Comparison of ENCODE assay signal across 8 cellular contexts in the genomic region with DNA sequence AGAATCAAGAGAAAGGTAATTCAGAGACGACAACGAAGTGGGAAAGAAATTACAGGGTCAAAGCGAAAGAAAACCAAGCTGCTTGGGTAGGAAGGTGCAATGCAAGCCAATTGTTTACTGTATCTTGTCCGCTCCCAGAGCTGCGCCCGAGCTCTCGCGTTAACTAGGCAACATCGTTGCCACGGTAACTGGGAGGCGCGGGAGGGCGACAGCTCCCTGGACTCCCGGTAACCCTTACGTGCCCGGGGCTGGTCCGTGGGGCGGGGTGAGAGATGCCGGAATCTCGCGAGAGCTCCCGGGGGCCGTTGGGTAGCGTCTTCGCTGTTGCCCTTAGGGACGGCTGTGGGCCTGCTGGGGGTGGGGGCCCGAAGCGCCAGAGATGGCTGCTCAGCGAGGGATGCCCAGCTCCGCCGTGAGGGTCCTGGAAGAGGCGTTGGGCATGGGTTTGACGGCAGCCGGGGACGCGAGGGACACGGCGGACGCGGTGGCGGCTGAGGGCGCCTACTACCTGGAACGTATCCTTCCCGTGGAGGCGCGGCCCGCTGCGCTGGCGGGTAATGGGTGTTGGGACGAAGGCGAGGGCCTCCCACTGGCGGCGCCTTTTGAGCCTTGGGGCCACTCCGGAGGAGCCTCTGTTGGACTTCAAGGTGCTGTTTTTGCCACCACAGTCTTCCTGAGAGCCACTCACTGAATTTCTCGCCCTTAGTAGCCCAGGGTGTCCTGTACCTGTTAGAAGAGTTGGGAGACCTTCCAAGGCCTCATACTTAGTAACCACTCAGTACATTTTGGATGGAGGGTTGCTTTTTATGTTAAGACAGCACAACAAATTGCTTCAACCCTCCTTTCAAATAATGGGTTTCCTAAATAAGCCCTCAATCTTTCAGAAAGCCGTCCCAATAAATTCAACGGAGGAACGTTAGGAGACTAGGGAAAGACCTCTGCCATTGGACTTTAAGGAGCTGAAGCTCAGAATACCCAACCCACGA. TPM values are rescaled to one million over a fixed set of nuclear protein-coding genes. Genes with fewer than 3 reads are reported as not detected.
DNase-seq lines count a peak whose midpoint lies in the region; ATAC-seq, FAIRE-seq and TF ChIP-seq lines count a peak whose summit lies in the region.

A gene (plus strand): TSS at position 360 of the 986 bp plus-strand sequence.

- no peak for TF ChIP-seq RAD21 in K562 (CRISPR knock-in tag; conservative IDR thresholded peaks at IDR 0.05 in 1 of 2, IDR thresholded peaks at IDR 0.05 in 1 of 2)

- H3K4me3 ChIP-seq in GM12864 (ENCODE audit: low read depth, low read length): peak within 1 kb of the TSS; percentile 83
- peak within 1 kb of the TSS; percentile 53 for H3K4me3 ChIP-seq in K562

- peak within 1 kb of the TSS; percentile 54 to 85 for H3K9ac ChIP-seq in K562 (ENCODE audit: insufficient read depth in 1 of 2, low read depth in 2 of 2, low read length in 2 of 2)

- TSS peak; percentile 59 for BruUV-seq in K562 (replicated peaks; lab: Mats Ljungman, UMichigan)

- no peaks in the 10 kb centered on the region for H3K9me1 ChIP-seq in K562 (ENCODE audit: control insufficient read depth, insufficient read depth, low read length)

- ATAC-seq in HG02623 (IDR thresholded peaks at IDR 0.05; ENCODE audit: unreplicated experiment) (peak; percentile 99), K562 (peak; percentile 100)

- peak; percentile 56 for FAIRE-seq in K562 (lab: Jason Lieb, UNC)

- H3K27ac ChIP-seq in K562 (ENCODE audit: extremely low read depth, low read depth, low read length): no peak within 1 kb of the TSS; the same call in 2 of the 3 replicates

- intact Hi-C loops in K562 (cut with micrococcal nuclease): no loop called here

- WGBS in K562 (ENCODE audit: insufficient coverage, low coverage, missing lambda C conversion rate): 3% methylated on average over 37 of the region's 59 CpGs

- TF ChIP-seq EP300 in K562 (IDR thresholded peaks at IDR 0.05; ENCODE audit: low read length): no peak

- TF ChIP-seq POLR2A in K562 (conservative IDR thresholded peaks at IDR 0.05): no peak

- no peaks in the 10 kb centered on the region for H3K79me2 ChIP-seq in K562 (ENCODE audit: control insufficient read depth, insufficient read depth, low read length)

- no peaks in the 10 kb centered on the region for H3K9me3 ChIP-seq in K562 (replicated peaks; ENCODE audit: control insufficient read depth, insufficient read depth, low read depth, low read length)

- TF ChIP-seq CTCF in GM12864 (IDR thresholded peaks at IDR 0.05; ENCODE audit: low read depth, low read length, missing control alignments) (no peak), K562 (IDR thresholded peaks at IDR 0.05 in 2 of 3, conservative IDR thresholded peaks at IDR 0.05 in 1 of 3; ENCODE audit: insufficient read depth in 2 of 3, low read depth in 1 of 3, low read length in 3 of 3) (no peak)

- H4K20me1 ChIP-seq in K562 (replicated peaks; ENCODE audit: control insufficient read depth, insufficient read depth, low read length): no peaks in the 10 kb centered on the region

- peak within 1 kb of the TSS; percentile 83 for H2AFZ ChIP-seq in K562 (ENCODE audit: low read depth, low read length)

- DNase-seq in GM12864 (ENCODE audit: low read depth) (peak; percentile 95), NCI-H1436 treated with DMSO at 0.1 percent for 48 hours (lab: John Stamatoyannopoulos, UW) (peak; percentile 86), T-helper 9 cell (peak; percentile 93), K562 (ENCODE audit: extremely low read depth in 1 of 4, low spot score in 3 of 4) (peak; percentile 64 to 87 (median 71)), hypothalamus (lab: John Stamatoyannopoulos, UW) (peak; percentile 52 to 99 (median 93)), retina (peak; percentile 96), NCI-H1048 (lab: John Stamatoyannopoulos, UW) (no peak)

- in situ Hi-C loops in K562 (cut with MboI): no loop called here

- H3K27me3 ChIP-seq in K562 (ENCODE audit: control insufficient read depth in 2 of 2, insufficient read depth in 2 of 2, low read length in 2 of 2): no peaks in the 10 kb centered on the region

- peak within 1 kb of the TSS; percentile 66; the same call in 1 of the 2 replicates for H3K4me2 ChIP-seq in K562 (ENCODE audit: insufficient read depth, low read length)

- CTCF ChIA-PET in K562 (lab: Yijun Ruan, JAX; ENCODE audit: low intra/inter-chr PET ratio): no interaction called here

- POLR2A ChIA-PET in K562 (lab: Yijun Ruan, JAX): interaction anchor here (0.5 to 0.7 kb wide), 2 partner anchors 33 to 37 kb away, joined by 3 read pairs; no protein-coding TSS in a partner anchor

- no peaks in the 10 kb centered on the region for H3K36me3 ChIP-seq in K562 (ENCODE audit: control insufficient read depth, insufficient read depth, low read length)

- peaks cover 0 to 4% of the 10 kb centered on the region in 2 experiments; a peak in 1 of 5 replicates for H3K4me1 ChIP-seq in K562 (replicated peaks in 1 of 2; ENCODE audit: control insufficient read depth in 2 of 2, insufficient read depth in 2 of 2, low read length in 2 of 2)

TF ChIP-seq in K562, 482 proteins besides CTCF, POLR2A, EP300 and RAD21 (continues in another document):
- TF ChIP-seq ZKSCAN3 (CRISPR knock-in tag; IDR thresholded peaks at IDR 0.05) (no peak), LCOR (CRISPR knock-in tag; IDR thresholded peaks at IDR 0.05) (0 out of 2 replicates have a peak, but pooled peaks have one; percentile 21), CHD2 (IDR thresholded peaks at IDR 0.05; ENCODE audit: low read depth, low read length) (peak; percentile 95), YY1 (IDR thresholded peaks at IDR 0.05; ENCODE audit: borderline replicate concordance in 1 of 3, control insufficient read depth in 1 of 3, extremely low read depth in 1 of 3, insufficient read depth in 3 of 3, insufficient read length in 1 of 3, insufficient replicate concordance in 2 of 3, low read depth in 1 of 3, low read length in 2 of 3) (peak in 1 of 3 experiments; percentile 10), RBFOX2 (IDR thresholded peaks at IDR 0.05; ENCODE audit: low read depth, low read length) (peak; percentile 57; the same call in 1 of the 2 replicates), ARHGAP35 (IDR thresholded peaks at IDR 0.05; ENCODE audit: partially characterized antibody) (peak; percentile 37), POLR2G (IDR thresholded peaks at IDR 0.05; ENCODE audit: low read depth, low read length) (peak; percentile 66), HCFC1 (IDR thresholded peaks at IDR 0.05; ENCODE audit: low read depth, low read length) (peak; percentile 46), MYNN (IDR thresholded peaks at IDR 0.05) (peak; percentile 68; the same call in 1 of the 2 replicates), MYNN (CRISPR knock-in tag; IDR thresholded peaks at IDR 0.05) (no peak), MAZ (CRISPR knock-in tag; conservative IDR thresholded peaks at IDR 0.05 in 1 of 2, IDR thresholded peaks at IDR 0.05 in 1 of 2) (peak; percentile 82 to 86), ZNF79 (CRISPR knock-in tag; IDR thresholded peaks at IDR 0.05; ENCODE audit: low read depth) (no peak), BHLHE40 (IDR thresholded peaks at IDR 0.05; ENCODE audit: low read length) (no peak), NFE2L1 (tag; IDR thresholded peaks at IDR 0.05; ENCODE audit: borderline replicate concordance, low read depth) (no peak), FOXJ2 (tag; IDR thresholded peaks at IDR 0.05) (peak; percentile 45; the same call in 1 of the 2 replicates), BMI1 (IDR thresholded peaks at IDR 0.05; ENCODE audit: low read length) (peak; percentile 37; the same call in 1 of the 2 replicates)
- TF ChIP-seq, protein P1, sequence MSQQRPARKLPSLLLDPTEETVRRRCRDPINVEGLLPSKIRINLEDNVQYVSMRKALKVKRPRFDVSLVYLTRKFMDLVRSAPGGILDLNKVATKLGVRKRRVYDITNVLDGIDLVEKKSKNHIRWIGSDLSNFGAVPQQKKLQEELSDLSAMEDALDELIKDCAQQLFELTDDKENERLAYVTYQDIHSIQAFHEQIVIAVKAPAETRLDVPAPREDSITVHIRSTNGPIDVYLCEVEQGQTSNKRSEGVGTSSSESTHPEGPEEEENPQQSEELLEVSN (IDR thresholded peaks at IDR 0.05; ENCODE audit: borderline replicate concordance in 1 of 2, extremely low read depth in 1 of 2, insufficient read depth in 1 of 2, insufficient read length in 1 of 2, low read depth in 1 of 2, low read length in 1 of 2, poor library complexity in 1 of 2, severe bottlenecking in 1 of 2): peak in 1 of 2 experiments; percentile 27

RNA-seq across cellular contexts. Expression of the gene that starts here (rescaled TPM):
- 0.44 and 1.4 TPM in 2 replicates for total RNA-seq in K562 (2011; cell fraction: chromatin; rRNA removed; ENCODE audit: low replicate concordance)
- total RNA-seq in K562 (2011; cell fraction: nucleolus; rRNA removed): 0.13 and 0.17 TPM in 2 replicates
- 0.29 and 0.53 TPM in 2 replicates for total RNA-seq in K562 (2011; cell fraction: nucleoplasm; rRNA removed)
- total RNA-seq in K562 (2014; rRNA removed) (2.9 and 4.0 TPM in 2 replicates), K562 (2014; rRNA removed; fragmentation: Illumina TruSeq; extraction: Trizol) (4.3 and 4.4 TPM in 2 replicates), K562 (2015; rRNA removed; fragmentation: Illumina TruSeq; extraction: Trizol) (3.5 and 4.0 TPM in 2 replicates), K562 (2021) (2.4 and 2.6 TPM in 2 replicates)
- polyA plus RNA-seq in K562 (2011; rRNA removed) (0.15 and 0.98 TPM in 2 replicates), K562 (2014; fragmentation: Illumina TruSeq; extraction: Trizol) (3.6 and 4.4 TPM in 2 replicates), K562 (2014; fragmentation: Nextera tagmentation; extraction: Ambion mirVana) (1 to 10 TPM; 1.9 to 2.1 TPM), K562 (2014; rRNA removed) (5.0 and 5.9 TPM in 2 replicates)
- polyA plus RNA-seq in K562 (2011; cell fraction: cytosol; rRNA removed): 0.54 TPM in 1 of 2 replicates, not detected in the other
- polyA plus RNA-seq in K562 (2011; cell fraction: nucleus; rRNA removed): 0.23 TPM in 1 of 2 replicates, not detected in the other
- polyA plus RNA-seq in K562 (2012): 3.8 and 5.0 TPM in 2 replicates
- 0.39 TPM in 1 of 2 replicates, not detected in the other for polyA minus RNA-seq in K562 (2011; rRNA and poly(A)+ RNA removed)
- polyA minus RNA-seq in K562 (2011; cell fraction: cytosol; rRNA and poly(A)+ RNA removed): not detected in 2 replicates
- 0.40 TPM in 1 of 2 replicates, not detected in the other for polyA minus RNA-seq in K562 (2011; cell fraction: nucleus; rRNA and poly(A)+ RNA removed)
